In genomic region chr12:127145929-127146789, GRCh38 we compare ENCODE assay signal across 8 cellular contexts.
DNase-seq lines count a peak whose midpoint lies in the region; ATAC-seq lines count a peak whose summit lies in the region.

No MANE protein-coding gene starts in this region.

- peak overlapping the region; percentile 86 for H3K4me3 Mint-ChIP-seq in activated CD4-positive, alpha-beta T cell treated with anti-CD3 and anti-CD28 coated beads, Interleukin-2, amount 10 ng/mL, durations not matched to agents 24 days and 14 days

- no peaks in the 10 kb centered on the region for H3K36me3 Mint-ChIP-seq in activated CD4-positive, alpha-beta T cell treated with anti-CD3 and anti-CD28 coated beads, Interleukin-2, amount 10 ng/mL, durations not matched to agents 24 days and 14 days (ENCODE audit: low read depth)

- peak; percentile 47 for ATAC-seq in GM19395 (IDR thresholded peaks at IDR 0.05; ENCODE audit: unreplicated experiment)
- ATAC-seq in left colon = peak; percentile 92
- no peak for ATAC-seq in GM21786 (IDR thresholded peaks at IDR 0.05; ENCODE audit: unreplicated experiment)

- DNase-seq in activated CD4-positive, alpha-beta T cell treated with anti-CD3 and anti-CD28 coated beads, Interleukin-2, amount 10 ng/mL, durations not matched to agents 24 days and 14 days = peak; percentile 89
- DNase-seq in cerebellar cortex (ENCODE audit: low spot score) (peak; percentile 80), left colon (peak; percentile 74 to 78), MV-4-11 (lab: John Stamatoyannopoulos, UW) (no peak), NCI-H748 (lab: John Stamatoyannopoulos, UW; ENCODE audit: unreplicated experiment) (no peak)
- peak; percentile 32 to 66 (median 64) for DNase-seq in stimulated activated CD4-positive, alpha-beta T cell treated with anti-CD3 and anti-CD28 coated beads, TNF-alpha, amount 100 ng/mL, for 1 hour (ENCODE audit: low read depth in 3 of 3, low spot score in 1 of 3)

- intact Hi-C loops in activated CD4-positive, alpha-beta T cell treated with anti-CD3 and anti-CD28 coated beads, Interleukin-2, amount 10 ng/mL, durations not matched to agents 24 days and 14 days (cut with micrococcal nuclease) = no loop called here
- intact Hi-C loops in left colon (cut with DNase I, micrococcal nuclease) = no loop called here

- H3K4me1 Mint-ChIP-seq in activated CD4-positive, alpha-beta T cell treated with anti-CD3 and anti-CD28 coated beads, Interleukin-2, amount 10 ng/mL, durations not matched to agents 24 days and 14 days = peaks cover 2% of the 10 kb centered on the region

- H3K27me3 Mint-ChIP-seq in activated CD4-positive, alpha-beta T cell treated with anti-CD3 and anti-CD28 coated beads, Interleukin-2, amount 10 ng/mL, durations not matched to agents 24 days and 14 days = peaks cover 14% of the 10 kb centered on the region

- H3K9me3 Mint-ChIP-seq in activated CD4-positive, alpha-beta T cell treated with anti-CD3 and anti-CD28 coated beads, Interleukin-2, amount 10 ng/mL, durations not matched to agents 24 days and 14 days = peaks cover 6% of the 10 kb centered on the region

- peak overlapping the region; percentile 84 for H3K27ac Mint-ChIP-seq in activated CD4-positive, alpha-beta T cell treated with anti-CD3 and anti-CD28 coated beads, Interleukin-2, amount 10 ng/mL, durations not matched to agents 24 days and 14 days

Comparison
In these comparisons a context has a peak if more than half of its experiments do, and no peak if none do; other contexts are left out.
1. DNase-seq: peak in activated CD4-positive, alpha-beta T cell treated with anti-CD3 and anti-CD28 coated beads, Interleukin-2, amount 10 ng/mL, durations not matched to agents 24 days and 14 days (single experiment), cerebellar cortex (single experiment), left colon (2 of 2) and stimulated activated CD4-positive, alpha-beta T cell treated with anti-CD3 and anti-CD28 coated beads, TNF-alpha, amount 100 ng/mL, for 1 hour (3 of 3); none in MV-4-11 (single experiment) and NCI-H748 (single experiment).